In the genomic region with DNA sequence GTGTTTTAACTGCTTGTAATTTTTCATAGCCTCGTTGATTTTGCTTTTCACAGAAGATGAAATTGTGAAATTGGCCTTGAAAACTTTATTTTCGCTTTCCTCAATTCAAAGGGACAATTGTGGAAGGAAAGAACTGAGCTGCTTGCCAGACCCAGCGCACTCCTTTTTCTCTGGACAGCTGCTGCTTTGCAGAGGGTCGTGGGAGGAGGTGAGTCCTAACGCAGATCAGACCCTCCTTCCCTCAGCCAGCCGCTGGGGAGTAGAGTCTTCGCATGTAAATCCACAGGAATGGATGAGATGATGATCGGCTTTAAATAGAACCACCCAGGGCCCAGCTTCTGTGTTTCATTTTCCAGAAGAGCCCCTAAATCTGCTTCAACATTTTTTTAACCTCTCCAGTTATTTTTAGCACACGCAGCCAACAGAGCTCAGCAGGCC, we compare ENCODE assay signal across 11 cellular contexts. TPM values are rescaled to one million over a fixed set of nuclear protein-coding genes. Genes with fewer than 3 reads are reported as not detected.
DNase-seq lines count a peak whose midpoint lies in the region; ATAC-seq, FAIRE-seq and TF ChIP-seq lines count a peak whose summit lies in the region.
"Had no signal": no experiment of that assay in that cellular context is flagged by ENCODE, and none has a peak within 500 bp of the region (broad histone marks: within the 10 kb centered on the region; RNA-seq: fewer than 3 reads in every experiment).

No MANE protein-coding gene starts in this region.

- H3K27me3 Mint-ChIP-seq in activated naive CD8-positive, alpha-beta T cell treated with anti-CD3 and anti-CD28 coated beads, Interleukin-2, amount 10 ng/mL, durations not matched to agents 7 days and 5 days, result no peaks in the 10 kb centered on the region
- H3K27me3 Mint-ChIP-seq: activated naive CD8-positive, alpha-beta T cell; T-cell had no signal

- H3K4me3 Mint-ChIP-seq in activated naive CD8-positive, alpha-beta T cell treated with anti-CD3 and anti-CD28 coated beads, Interleukin-2, amount 10 ng/mL, durations not matched to agents 7 days and 5 days, result peak overlapping the region; percentile 32
- peak overlapping the region; percentile 22 for H3K4me3 Mint-ChIP-seq in stimulated activated effector memory CD8-positive, alpha-beta T cell treated with anti-CD3 and anti-CD28 coated beads, Interleukin-12 subunit alpha, Interleukin-12 subunit beta, amount 100 ng/mL, for 72 hours
- H3K4me3 Mint-ChIP-seq: activated naive CD8-positive, alpha-beta T cell had no signal

- H3K4me3 ChIP-seq in right atrium auricular region, result peak overlapping the region; percentile 9 to 26
- H3K4me3 ChIP-seq: HAP-1 had no signal

- H3K4me1 Mint-ChIP-seq in activated naive CD8-positive, alpha-beta T cell treated with anti-CD3 and anti-CD28 coated beads, Interleukin-2, amount 10 ng/mL, durations not matched to agents 7 days and 5 days, result peaks cover 18% of the 10 kb centered on the region
- H3K4me1 Mint-ChIP-seq in stimulated activated effector memory CD8-positive, alpha-beta T cell treated with anti-CD3 and anti-CD28 coated beads, Interleukin-12 subunit alpha, Interleukin-12 subunit beta, amount 100 ng/mL, for 72 hours, result peaks cover 42% of the 10 kb centered on the region

- no peaks in the 10 kb centered on the region for H3K36me3 Mint-ChIP-seq in activated naive CD8-positive, alpha-beta T cell treated with anti-CD3 and anti-CD28 coated beads, Interleukin-2, amount 10 ng/mL, durations not matched to agents 7 days and 5 days
- no peaks in the 10 kb centered on the region for H3K36me3 Mint-ChIP-seq in stimulated activated effector memory CD8-positive, alpha-beta T cell treated with anti-CD3 and anti-CD28 coated beads, Interleukin-12 subunit alpha, Interleukin-12 subunit beta, amount 100 ng/mL, for 72 hours
- H3K36me3 Mint-ChIP-seq: activated naive CD8-positive, alpha-beta T cell; T-cell had no signal

- H3K9me3 ChIP-seq in right atrium auricular region, result no peaks in the 10 kb centered on the region
- H3K9me3 ChIP-seq: HAP-1 had no signal

- no peaks in the 10 kb centered on the region for H3K27me3 ChIP-seq in right atrium auricular region

- H3K27ac ChIP-seq in right atrium auricular region, result peak overlapping the region; percentile 38 to 58

- peaks cover 0 to 7% of the 10 kb centered on the region in 2 donors for H3K4me1 ChIP-seq in right atrium auricular region
- H3K4me1 ChIP-seq: HAP-1 had no signal

- TF ChIP-seq POLR2A in GM12892 (IDR thresholded peaks at IDR 0.05; ENCODE audit: low read depth, low read length), result no peak

- no peak for ATAC-seq in activated naive CD8-positive, alpha-beta T cell treated with anti-CD3 and anti-CD28 coated beads, Interleukin-2, amount 10 ng/mL, durations not matched to agents 7 days and 5 days (ENCODE audit: low read depth)
- ATAC-seq in stimulated activated effector memory CD8-positive, alpha-beta T cell treated with anti-CD3 and anti-CD28 coated beads, Interleukin-12 subunit alpha, Interleukin-12 subunit beta, amount 100 ng/mL, for 72 hours, result no peak
- ATAC-seq in HG02798 (IDR thresholded peaks at IDR 0.05; ENCODE audit: poor library complexity, unreplicated experiment) (no peak), HG03280 (IDR thresholded peaks at IDR 0.05; ENCODE audit: unreplicated experiment) (no peak)

- POLR2A ChIA-PET in activated naive CD8-positive, alpha-beta T cell treated with anti-CD3 and anti-CD28 coated beads, Interleukin-2, amount 10 ng/mL, durations not matched to agents 7 days and 5 days (lab: Charles Lee), result no interaction called here

- FAIRE-seq in GM12892 (lab: Jason Lieb, UNC), result peak; percentile 73

- H3K9me3 Mint-ChIP-seq in activated naive CD8-positive, alpha-beta T cell treated with anti-CD3 and anti-CD28 coated beads, Interleukin-2, amount 10 ng/mL, durations not matched to agents 7 days and 5 days, result no peaks in the 10 kb centered on the region
- H3K9me3 Mint-ChIP-seq in stimulated activated effector memory CD8-positive, alpha-beta T cell treated with anti-CD3 and anti-CD28 coated beads, Interleukin-12 subunit alpha, Interleukin-12 subunit beta, amount 100 ng/mL, for 72 hours, result no peaks in the 10 kb centered on the region
- H3K9me3 Mint-ChIP-seq: T-cell had no signal

- no peak for TF ChIP-seq CTCF in right atrium auricular region (IDR thresholded peaks at IDR 0.05)

- H3K27ac Mint-ChIP-seq in activated naive CD8-positive, alpha-beta T cell treated with anti-CD3 and anti-CD28 coated beads, Interleukin-2, amount 10 ng/mL, durations not matched to agents 7 days and 5 days, result no peak overlapping the region
- peak overlapping the region; percentile 85 for H3K27ac Mint-ChIP-seq in stimulated activated effector memory CD8-positive, alpha-beta T cell treated with anti-CD3 and anti-CD28 coated beads, Interleukin-12 subunit alpha, Interleukin-12 subunit beta, amount 100 ng/mL, for 72 hours
- H3K27ac Mint-ChIP-seq: activated naive CD8-positive, alpha-beta T cell had no signal

- H3K36me3 ChIP-seq in right atrium auricular region, result no peaks in the 10 kb centered on the region
- H3K36me3 ChIP-seq: HAP-1 had no signal

- DNase-seq in GM12892 (ENCODE audit: insufficient read length) (no peak), right atrium auricular region (ENCODE audit: low spot score) (no peak), RPMI8226 (no peak)
- no peak for DNase-seq in activated naive CD8-positive, alpha-beta T cell treated with anti-CD3 and anti-CD28 coated beads, Interleukin-2, amount 10 ng/mL, durations not matched to agents 7 days and 5 days
- no peak for DNase-seq in stimulated activated effector memory CD8-positive, alpha-beta T cell treated with anti-CD3 and anti-CD28 coated beads, Interleukin-12 subunit alpha, Interleukin-12 subunit beta, amount 100 ng/mL, for 72 hours (ENCODE audit: low spot score in 2 of 2)
- no peak for DNase-seq in stimulated activated CD4-positive, alpha-beta T cell treated with anti-CD3 and anti-CD28 coated beads, Interleukin-2, amount 100 ng/mL, for 24 hours
- DNase-seq: T-cell had no signal

RNA-seq across cellular contexts. Expression of a gene that starts 42.7 kb away (rescaled TPM):
- polyA plus RNA-seq in GM12892 (2012; ENCODE audit: missing spikeins), result 277 TPM
- 10 to 100 TPM; 61.7 to 67.9 TPM for total RNA-seq in activated naive CD8-positive, alpha-beta T cell treated with anti-CD3 and anti-CD28 coated beads, Interleukin-2, amount 10 ng/mL, durations not matched to agents 7 days and 5 days
- 10 to 100 TPM; 30.8 to 41.4 TPM for total RNA-seq in right atrium auricular region
